In the genomic region with DNA sequence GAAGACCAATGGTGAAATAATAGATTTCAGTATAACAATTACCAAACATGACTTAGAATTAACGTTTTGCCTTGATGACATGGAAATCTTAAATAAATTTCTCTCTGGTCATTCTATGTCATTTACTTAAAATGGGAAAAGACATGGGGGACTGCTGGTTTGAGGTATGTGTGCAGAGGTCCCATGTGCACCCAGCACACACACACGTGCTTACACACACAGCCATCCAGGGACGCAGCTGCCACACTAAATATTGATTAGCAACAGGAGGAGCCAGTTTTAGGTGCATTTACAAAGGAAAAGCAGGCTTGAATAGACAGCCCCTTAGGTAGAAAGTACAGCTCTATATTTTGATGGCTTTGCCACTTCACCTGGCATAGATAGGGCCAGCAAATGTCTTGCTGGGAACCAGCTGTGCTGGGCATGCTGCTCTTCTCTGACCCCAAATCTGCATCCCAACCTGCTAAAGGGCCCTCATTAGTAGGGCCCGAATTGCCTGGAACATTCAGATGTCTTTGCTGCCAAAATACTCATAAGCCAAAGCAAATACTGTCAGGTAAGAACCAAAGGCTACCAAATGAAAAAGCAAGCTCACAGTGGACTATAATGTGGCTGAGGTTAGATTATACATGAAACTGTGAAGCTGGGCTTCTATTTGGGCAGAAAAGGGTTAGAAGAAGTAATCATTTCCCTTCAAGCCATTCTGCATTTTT, we compare ENCODE assay signal across 25 cellular contexts.
"Had no signal": no experiment of that assay in that cellular context is flagged by ENCODE, and none has a peak within 500 bp of the region (broad histone marks: within the 10 kb centered on the region; RNA-seq: fewer than 3 reads in every experiment).

No MANE protein-coding gene starts in this region.

- DNase-seq: effector CD8-positive, alpha-beta T cell; foreskin keratinocyte; heart right ventricle; hypothalamus; immature natural killer cell; islet precursor cell; kidney glomerular epithelial cell; natural killer cell; pancreas; right lobe of liver; small intestine; stimulated activated CD4-positive, alpha-beta T cell treated with anti-CD3 and anti-CD28 coated beads, Interleukin-15, amount 100 ng/mL, for 24 hours; stimulated activated CD4-positive, alpha-beta T cell treated with anti-CD3 and anti-CD28 coated beads, Interleukin-2, amount 100 ng/mL, for 48 hours; stimulated activated CD8-positive, alpha-beta memory T cell treated with anti-CD3 and anti-CD28 coated beads, Interleukin-4, amount 100 ng/mL, for 48 hours; stimulated activated naive CD4-positive, alpha-beta T cell; stimulated activated naive CD8-positive, alpha-beta T cell treated with anti-CD3 and anti-CD28 coated beads, Interleukin-15, amount 100 ng/mL, for 72 hours; trophoblast cell had no signal

- H3K27ac Mint-ChIP-seq: dendritic cell treated with granulocyte-macrophage colony-stimulating factor and Interleukin-4, amounts not matched to agents 40 ng/mL and 50 ng/mL, for 4 days; immature natural killer cell; memory B cell; natural killer cell; progenitor cell of endocrine pancreas; stimulated activated naive CD8-positive, alpha-beta T cell treated with anti-CD3 and anti-CD28 coated beads, Interleukin-15, amount 100 ng/mL, for 72 hours had no signal

- ATAC-seq: foreskin keratinocyte; gastroesophageal sphincter; heart right ventricle; natural killer cell; stimulated activated naive CD8-positive, alpha-beta T cell treated with anti-CD3 and anti-CD28 coated beads, Interleukin-15, amount 100 ng/mL, for 72 hours had no signal

- H3K27ac ChIP-seq: esophagus muscularis mucosa, foreskin keratinocyte, gastroesophageal sphincter, heart right ventricle, neutrophil, pancreas, right lobe of liver, suprapubic skin, vagina had no signal

- H3K4me1 ChIP-seq: esophagus muscularis mucosa, foreskin keratinocyte, gastroesophageal sphincter, heart right ventricle, pancreas, suprapubic skin, vagina had no signal

- H3K4me3 Mint-ChIP-seq: dendritic cell treated with granulocyte-macrophage colony-stimulating factor and Interleukin-4, amounts not matched to agents 40 ng/mL and 50 ng/mL, for 4 days; immature natural killer cell; memory B cell; natural killer cell; stimulated activated naive CD8-positive, alpha-beta T cell treated with anti-CD3 and anti-CD28 coated beads, Interleukin-15, amount 100 ng/mL, for 72 hours had no signal

- H3K36me3 Mint-ChIP-seq: immature natural killer cell, memory B cell, natural killer cell had no signal

- H3K27me3 ChIP-seq: foreskin keratinocyte, neutrophil, pancreas, right lobe of liver, suprapubic skin, vagina had no signal

- H3K9me3 ChIP-seq: esophagus muscularis mucosa, gastroesophageal sphincter, heart right ventricle, neutrophil, pancreas, right lobe of liver, suprapubic skin, vagina had no signal

- H3K4me1 Mint-ChIP-seq: memory B cell; stimulated activated naive CD8-positive, alpha-beta T cell treated with anti-CD3 and anti-CD28 coated beads, Interleukin-15, amount 100 ng/mL, for 72 hours had no signal

- H3K27me3 Mint-ChIP-seq: dendritic cell treated with granulocyte-macrophage colony-stimulating factor and Interleukin-4, amounts not matched to agents 40 ng/mL and 50 ng/mL, for 4 days had no signal

- H3K9me3 Mint-ChIP-seq: dendritic cell treated with granulocyte-macrophage colony-stimulating factor and Interleukin-4, amounts not matched to agents 40 ng/mL and 50 ng/mL, for 4 days; memory B cell; natural killer cell; stimulated activated naive CD8-positive, alpha-beta T cell treated with anti-CD3 and anti-CD28 coated beads, Interleukin-15, amount 100 ng/mL, for 72 hours had no signal
